ENCODE assay signal across 3 cellular contexts in the genomic region with DNA sequence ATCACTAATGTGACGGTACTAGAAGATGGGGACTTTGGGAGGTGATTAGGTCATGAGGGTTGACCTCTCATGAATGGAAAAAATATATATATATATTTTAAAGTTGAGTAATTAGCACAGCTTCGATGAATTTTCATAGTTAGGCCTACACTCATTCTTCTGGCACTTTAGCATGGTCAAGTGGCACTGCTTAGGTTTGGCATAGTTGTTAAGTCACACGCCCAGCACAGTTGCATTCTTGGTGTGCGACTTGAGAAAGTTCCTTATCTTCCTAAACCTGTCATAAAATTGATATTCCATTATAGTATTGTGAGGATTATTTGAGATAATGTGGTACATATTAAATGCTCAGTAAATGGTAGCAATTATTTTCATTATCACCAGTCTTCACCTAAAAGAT.
"Had no signal": no experiment of that assay in that cellular context is flagged by ENCODE, and none has a peak within 500 bp of the region (broad histone marks: within the 10 kb centered on the region; RNA-seq: fewer than 3 reads in every experiment).

No MANE protein-coding gene starts in this region.

- DNase-seq: GDM1, GF-D8 had no signal

- H3K4me3 ChIP-seq: GM12878 had no signal

- ATAC-seq: GM12878 had no signal
